In genomic region chr2:162840598-162841246, GRCh38 we compare ENCODE assay signal across 10 cellular contexts. TPM values are rescaled to one million over a fixed set of nuclear protein-coding genes. Genes with fewer than 3 reads are reported as not detected.
DNase-seq lines count a peak whose midpoint lies in the region; ATAC-seq lines count a peak whose summit lies in the region.
"Had no signal": no experiment of that assay in that cellular context is flagged by ENCODE, and none has a peak within 500 bp of the region (broad histone marks: within the 10 kb centered on the region; RNA-seq: fewer than 3 reads in every experiment).

No MANE protein-coding gene starts in this region.

- H3K36me3 ChIP-seq in mesenchymal stem cell (ENCODE audit: control insufficient read depth in 1 of 2, insufficient read depth in 2 of 2, low read depth in 1 of 2, low read length in 2 of 2): no peaks in the 10 kb centered on the region

- H2AK5ac ChIP-seq in mesenchymal stem cell (ENCODE audit: low read length, severe bottlenecking): no peak overlapping the region

- peaks cover 7% of the 10 kb centered on the region for H3K4me1 ChIP-seq in mesenchymal stem cell (ENCODE audit: control insufficient read depth, insufficient read depth, low read depth, low read length)

- no peak overlapping the region for H3K4me3 ChIP-seq in mesenchymal stem cell (ENCODE audit: insufficient read depth in 1 of 2, low read depth in 1 of 2, low read length in 2 of 2)

- H3K4me2 ChIP-seq in mesenchymal stem cell (ENCODE audit: low read length, poor library complexity, severe bottlenecking): no peak overlapping the region

- H2AFZ ChIP-seq in mesenchymal stem cell (ENCODE audit: low read depth, low read length): no peak overlapping the region

- H4K91ac ChIP-seq in mesenchymal stem cell (ENCODE audit: low read length): no peak overlapping the region

- no peaks in the 10 kb centered on the region for H3K79me1 ChIP-seq in mesenchymal stem cell (replicated peaks; ENCODE audit: low read length, poor library complexity, severe bottlenecking)

- H2BK120ac ChIP-seq in mesenchymal stem cell (ENCODE audit: low read depth, low read length): no peak overlapping the region

- no peak overlapping the region for H2BK12ac ChIP-seq in mesenchymal stem cell (ENCODE audit: low read length in 2 of 2)

- H3K9me3 ChIP-seq in mesenchymal stem cell (ENCODE audit: control insufficient read depth, low read length): peaks cover 9% of the 10 kb centered on the region

- H3K27me3 ChIP-seq in mesenchymal stem cell (ENCODE audit: control insufficient read depth in 1 of 2, insufficient read depth in 1 of 2, low read length in 2 of 2): peaks cover 9 to 20% of the 10 kb centered on the region in 2 experiments

- no peak overlapping the region for H3K14ac ChIP-seq in mesenchymal stem cell (ENCODE audit: low read length in 2 of 2)

- no peak overlapping the region for H4K8ac ChIP-seq in mesenchymal stem cell (ENCODE audit: low read length)

- peak; percentile 69 for ATAC-seq in HG02642 (IDR thresholded peaks at IDR 0.05; ENCODE audit: poor library complexity, unreplicated experiment)

- peak; percentile 38 for DNase-seq in activated CD4-positive, alpha-beta T cell treated with anti-CD3 and anti-CD28 coated beads for 48 hours
- DNase-seq in activated CD4-positive, alpha-beta T cell treated with anti-CD3 and anti-CD28 coated beads, Interleukin-2, amount 50 U/mL, for 4 hours: no peak
- DNase-seq in NOMO-1 treated with DMSO at 0.1 percent for 48 hours (lab: John Stamatoyannopoulos, UW; ENCODE audit: unreplicated experiment): peak; percentile 43
- peak; percentile 39 for DNase-seq in cerebellar cortex (ENCODE audit: low spot score)
- peak; percentile 79 for DNase-seq in mesenchymal stem cell
- no peak for DNase-seq in activated gamma-delta T cell (lab: John Stamatoyannopoulos, UW)
- no peak for DNase-seq in NCI-H2171 (lab: John Stamatoyannopoulos, UW)
- DNase-seq: activated B cell treated with CpG ODN at 0.5 μM for 24 hours had no signal

- H3K27ac ChIP-seq in mesenchymal stem cell (ENCODE audit: low read length, poor library complexity, severe bottlenecking): no peak overlapping the region

- no peak overlapping the region for H3K23ac ChIP-seq in mesenchymal stem cell (ENCODE audit: low read length in 2 of 2)

- WGBS in mesenchymal stem cell: under 1% methylated on average over 6 of the region's 8 CpGs

- H2BK5ac ChIP-seq in mesenchymal stem cell (ENCODE audit: low read depth, low read length, poor library complexity, severe bottlenecking): no peak overlapping the region

- no peak overlapping the region for H3K18ac ChIP-seq in mesenchymal stem cell (ENCODE audit: low read depth in 1 of 2, low read length in 2 of 2)

- no peak overlapping the region for H3K9ac ChIP-seq in mesenchymal stem cell (ENCODE audit: low read length)

- no peak overlapping the region for H3K4ac ChIP-seq in mesenchymal stem cell (ENCODE audit: low read depth in 1 of 2, low read length in 2 of 2)

- no peak overlapping the region for H2BK15ac ChIP-seq in mesenchymal stem cell (ENCODE audit: low read depth, poor library complexity, severe bottlenecking)

RNA-seq across cellular contexts. Expression of gene KCNH7, which starts 2.2 kb away (rescaled TPM):
- polyA plus RNA-seq in mesenchymal stem cell (2013, experiment 1 of 2): 0.03 TPM
- 0.01 TPM for polyA plus RNA-seq in mesenchymal stem cell (2013, experiment 2 of 2)
- polyA plus RNA-seq: CD8-positive, alpha-beta memory T cell had no signal

Comparison
In these comparisons a context has a peak if more than half of its experiments do, and no peak if none do; other contexts are left out.
1. DNase-seq: peak in activated CD4-positive, alpha-beta T cell treated with anti-CD3 and anti-CD28 coated beads for 48 hours (single experiment), NOMO-1 treated with DMSO at 0.1 percent for 48 hours (single experiment), cerebellar cortex (single experiment) and mesenchymal stem cell (single experiment); none in activated CD4-positive, alpha-beta T cell treated with anti-CD3 and anti-CD28 coated beads, Interleukin-2, amount 50 U/mL, for 4 hours (0 of 2), activated gamma-delta T cell (single experiment) and NCI-H2171 (single experiment).